12 cellular contexts compared by ENCODE assay signal in the genomic region with DNA sequence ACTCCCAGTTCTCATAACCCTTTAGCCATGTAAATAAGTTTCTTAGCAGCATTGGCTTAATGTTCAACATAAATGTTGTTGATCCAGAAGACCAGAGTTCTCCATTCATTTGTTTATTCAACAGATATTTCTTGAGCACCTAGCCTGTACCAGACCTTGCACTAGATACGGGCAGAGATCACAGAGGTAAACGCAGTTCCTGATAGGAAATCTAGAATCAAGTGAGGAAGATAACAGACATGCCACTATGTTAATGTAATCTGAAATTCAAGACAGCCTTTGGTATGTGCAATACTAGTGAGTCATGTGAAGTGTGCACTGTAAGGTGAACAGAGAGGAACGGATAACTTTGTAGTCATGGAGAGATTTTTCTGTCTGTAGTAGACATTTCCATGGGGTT. TPM values are rescaled to one million over a fixed set of nuclear protein-coding genes. Genes with fewer than 3 reads are reported as not detected.
A peak's percentile ranks its signal among the peaks of the same experiment; 100 is the strongest.
DNase-seq lines count a peak whose midpoint lies in the region; ATAC-seq, FAIRE-seq and TF ChIP-seq lines count a peak whose summit lies in the region.
"Had no signal": no experiment of that assay in that cellular context is flagged by ENCODE, and none has a peak within 500 bp of the region (broad histone marks: within the 10 kb centered on the region; RNA-seq: fewer than 3 reads in every experiment).

No MANE protein-coding gene starts in this region.

- POLR2A ChIA-PET in activated CD8-positive, alpha-beta T cell treated with anti-CD3 and anti-CD28 coated beads, Interleukin-2, amount 10 ng/mL, durations not matched to agents 7 days and 5 days (lab: Charles Lee), result no interaction called here
- POLR2A ChIA-PET in HEK293T (lab: Yijun Ruan, JAX), result no interaction called here

- CTCF ChIA-PET in activated CD8-positive, alpha-beta T cell treated with anti-CD3 and anti-CD28 coated beads, Interleukin-2, amount 10 ng/mL, durations not matched to agents 7 days and 5 days (lab: Charles Lee), result interaction anchor here (1.4 kb wide), 1 partner anchor 84 kb away, joined by 4 read pairs; no protein-coding TSS in a partner anchor
- CTCF ChIA-PET in HEK293T (lab: Yijun Ruan, JAX), result no interaction called here

- peak; percentile 34 for FAIRE-seq in keratinocyte (lab: Jason Lieb, UNC)
- FAIRE-seq: frontal cortex had no signal

- H3K9me3 Mint-ChIP-seq in IgD-negative memory B cell, result no peaks in the 10 kb centered on the region
- peaks cover 5% of the 10 kb centered on the region for H3K9me3 Mint-ChIP-seq in activated CD8-positive, alpha-beta T cell treated with anti-CD3 and anti-CD28 coated beads, Interleukin-2, amount 10 ng/mL, durations not matched to agents 7 days and 5 days (ENCODE audit: insufficient read depth)
- H3K9me3 Mint-ChIP-seq: mesothelial cell of epicardium had no signal

- H3K36me3 Mint-ChIP-seq in IgD-negative memory B cell, result peaks cover 4% of the 10 kb centered on the region
- peaks cover 76% of the 10 kb centered on the region for H3K36me3 Mint-ChIP-seq in activated CD8-positive, alpha-beta T cell treated with anti-CD3 and anti-CD28 coated beads, Interleukin-2, amount 10 ng/mL, durations not matched to agents 7 days and 5 days (ENCODE audit: low read depth)

- peaks cover 22 to 38% (median 34%) of the 10 kb centered on the region in 3 donors for H3K4me1 Mint-ChIP-seq in IgD-negative memory B cell
- H3K4me1 Mint-ChIP-seq in activated CD8-positive, alpha-beta T cell treated with anti-CD3 and anti-CD28 coated beads, Interleukin-2, amount 10 ng/mL, durations not matched to agents 7 days and 5 days (ENCODE audit: low read depth), result peaks cover 79% of the 10 kb centered on the region

- DNase-seq in activated CD8-positive, alpha-beta T cell treated with anti-CD3 and anti-CD28 coated beads, Interleukin-2, amount 10 ng/mL, durations not matched to agents 7 days and 5 days, result no peak
- DNase-seq in keratinocyte (ENCODE audit: low read depth, low spot score) (no peak), T-helper 9 cell (no peak), AG08395 (ENCODE audit: low spot score) (no peak), HEK293T (ENCODE audit: extremely low spot score) (no peak)
- DNase-seq: adrenal gland; NCI-H187 treated with DMSO at 0.1 percent for 48 hours; stimulated activated CD4-positive, alpha-beta T cell treated with anti-CD3 and anti-CD28 coated beads, Interleukin-12 subunit alpha, Interleukin-12 subunit beta, amount 100 ng/mL, for 4 hours had no signal

- peaks cover 53% of the 10 kb centered on the region for H4K20me1 ChIP-seq in DOHH2 (ENCODE audit: control insufficient read depth, insufficient read depth, low read depth, low read length)
- peaks cover 18% of the 10 kb centered on the region for H4K20me1 ChIP-seq in keratinocyte (ENCODE audit: control insufficient read depth, extremely low read depth, insufficient read depth, low read length)

- H3K4me2 ChIP-seq in DOHH2 (ENCODE audit: low read length), result peak overlapping the region; percentile 89
- H3K4me2 ChIP-seq in keratinocyte (ENCODE audit: control insufficient read depth, extremely low read depth, insufficient read depth, low read depth, low read length), result no peak overlapping the region

- peaks cover 3% of the 10 kb centered on the region for H3K27me3 Mint-ChIP-seq in IgD-negative memory B cell
- H3K27me3 Mint-ChIP-seq in activated CD8-positive, alpha-beta T cell treated with anti-CD3 and anti-CD28 coated beads, Interleukin-2, amount 10 ng/mL, durations not matched to agents 7 days and 5 days (ENCODE audit: low read depth), result no peaks in the 10 kb centered on the region

- H3K27ac ChIP-seq in DOHH2 (ENCODE audit: low read depth, low read length) (no peak overlapping the region), keratinocyte (ENCODE audit: control insufficient read depth, insufficient read depth, low read length) (no peak overlapping the region)
- H3K27ac ChIP-seq: adrenal gland had no signal

- peak overlapping the region in 3 of 4 donors; percentile 5 to 48 (median 20) for H3K4me3 Mint-ChIP-seq in IgD-negative memory B cell
- H3K4me3 Mint-ChIP-seq in activated CD8-positive, alpha-beta T cell treated with anti-CD3 and anti-CD28 coated beads, Interleukin-2, amount 10 ng/mL, durations not matched to agents 7 days and 5 days, result peak overlapping the region; percentile 96
- H3K4me3 Mint-ChIP-seq: mesothelial cell of epicardium had no signal

- H3K9me2 ChIP-seq in DOHH2 (replicated peaks; ENCODE audit: control insufficient read depth, low read length), result no peaks in the 10 kb centered on the region

- peaks cover 4% of the 10 kb centered on the region for H3F3A ChIP-seq in DOHH2 (ENCODE audit: control insufficient read depth, insufficient read depth)

- peaks cover 3% of the 10 kb centered on the region for H3K9me1 ChIP-seq in keratinocyte (ENCODE audit: control insufficient read depth, extremely low read depth, insufficient read depth, low read length)

- no peaks in the 10 kb centered on the region for H3K27me3 ChIP-seq in DOHH2 (ENCODE audit: control insufficient read depth, low read length)
- peaks cover 4% of the 10 kb centered on the region for H3K27me3 ChIP-seq in keratinocyte (ENCODE audit: control insufficient read depth, extremely low read depth, insufficient read depth, low read length)

- no peaks in the 10 kb centered on the region for H3K9me3 ChIP-seq in DOHH2 (ENCODE audit: control insufficient read depth, insufficient read depth, low read length)
- H3K9me3 ChIP-seq in keratinocyte (ENCODE audit: control insufficient read depth, low read depth, low read length), result no peaks in the 10 kb centered on the region
- H3K9me3 ChIP-seq: adrenal gland had no signal

- peak overlapping the region; percentile 98 for H3K4me3 ChIP-seq in DOHH2 (ENCODE audit: low read length)
- no peak overlapping the region for H3K4me3 ChIP-seq in keratinocyte (ENCODE audit: control insufficient read depth in 2 of 3, extremely low read depth in 1 of 3, insufficient read depth in 2 of 3, low read depth in 1 of 3, low read length in 3 of 3)
- H3K4me3 ChIP-seq: adrenal gland had no signal

- dilution Hi-C loops in keratinocyte (cut with MboI; ENCODE audit: extremely low pct_ligation_motif_present, low sequenced_read_pairs), result no loop called here

- peaks cover 85% of the 10 kb centered on the region for H3K36me3 ChIP-seq in DOHH2 (ENCODE audit: control insufficient read depth, low read length)
- H3K36me3 ChIP-seq in keratinocyte (ENCODE audit: control insufficient read depth in 2 of 2, extremely low read depth in 1 of 2, insufficient read depth in 2 of 2, low read length in 2 of 2), result peaks cover 5 to 28% of the 10 kb centered on the region in 2 experiments

- H2AFZ ChIP-seq in keratinocyte (ENCODE audit: control insufficient read depth, low read length), result no peak overlapping the region

- TF ChIP-seq CTCF in DOHH2 (IDR thresholded peaks at IDR 0.05; ENCODE audit: low read depth, low read length, poor library complexity, severe bottlenecking) (no peak), keratinocyte (optimal IDR thresholded peaks at IDR 0.05 in 1 of 3, IDR thresholded peaks at IDR 0.05 in 1 of 3, conservative IDR thresholded peaks at IDR 0.05 in 1 of 3; ENCODE audit: extremely low read depth in 1 of 3, insufficient read depth in 2 of 3, low read length in 3 of 3) (no peak)

- no peak for ATAC-seq in activated CD8-positive, alpha-beta T cell treated with anti-CD3 and anti-CD28 coated beads, Interleukin-2, amount 10 ng/mL, durations not matched to agents 7 days and 5 days

- H3K27ac Mint-ChIP-seq in IgD-negative memory B cell, result no peak overlapping the region
- peak overlapping the region; percentile 12 for H3K27ac Mint-ChIP-seq in activated CD8-positive, alpha-beta T cell treated with anti-CD3 and anti-CD28 coated beads, Interleukin-2, amount 10 ng/mL, durations not matched to agents 7 days and 5 days
- H3K27ac Mint-ChIP-seq: mesothelial cell of epicardium had no signal

- no peak overlapping the region for H3K9ac ChIP-seq in keratinocyte (ENCODE audit: control insufficient read depth, extremely low read depth, insufficient read depth, low read length)

- H3K4me1 ChIP-seq in DOHH2 (ENCODE audit: control insufficient read depth, low read length) (peaks cover 66% of the 10 kb centered on the region), keratinocyte (ENCODE audit: control insufficient read depth, extremely low read depth, insufficient read depth, low read length) (peaks cover 27% of the 10 kb centered on the region)

- H3K79me2 ChIP-seq in DOHH2 (ENCODE audit: control insufficient read depth, low read length) (peaks cover 80% of the 10 kb centered on the region), keratinocyte (ENCODE audit: control insufficient read depth, insufficient read depth, low read length) (peaks cover 74% of the 10 kb centered on the region)

RNA-seq across cellular contexts. Expression of gene BUB3, which starts 3.0 kb away (rescaled TPM):
- polyA plus RNA-seq in IgD-negative memory B cell (148 TPM), keratinocyte (140 to 171 TPM (median 162 TPM) in 3 replicates)
- total RNA-seq in activated CD8-positive, alpha-beta T cell treated with anti-CD3 and anti-CD28 coated beads, Interleukin-2, amount 10 ng/mL, durations not matched to agents 7 days and 5 days, result 100 to 1,000 TPM; 265 to 267 TPM
- 66.4 TPM for polyA plus RNA-seq in keratinocyte (2011; ENCODE audit: low read depth)
- polyA plus RNA-seq in keratinocyte (2011; cell fraction: cytosol; rRNA removed), result 81.4 and 116 TPM in 2 replicates
- 145 and 150 TPM in 2 replicates for polyA plus RNA-seq in keratinocyte (2011; cell fraction: nucleus; rRNA removed)
- 75.2 and 125 TPM in 2 replicates for polyA plus RNA-seq in keratinocyte (2012; ENCODE audit: low replicate concordance)
- 234 to 258 TPM (median 248 TPM) in 3 replicates for polyA minus RNA-seq in keratinocyte
- 232 TPM for polyA minus RNA-seq in keratinocyte (2011; cell fraction: cytosol; rRNA and poly(A)+ RNA removed)
- polyA minus RNA-seq in keratinocyte (2011; cell fraction: nucleus; rRNA and poly(A)+ RNA removed), result 82.8 and 101 TPM in 2 replicates

RNA-seq across cellular contexts. Expression of gene HMX2, which starts 9.3 kb away (rescaled TPM):
- polyA plus RNA-seq in IgD-negative memory B cell (not detected), keratinocyte (not detected in 3 replicates)
- total RNA-seq in activated CD8-positive, alpha-beta T cell treated with anti-CD3 and anti-CD28 coated beads, Interleukin-2, amount 10 ng/mL, durations not matched to agents 7 days and 5 days, result not detected
- polyA plus RNA-seq in keratinocyte (2011; ENCODE audit: low read depth), result not detected
- not detected in 2 replicates for polyA plus RNA-seq in keratinocyte (2011; cell fraction: cytosol; rRNA removed)
- not detected in 2 replicates for polyA plus RNA-seq in keratinocyte (2011; cell fraction: nucleus; rRNA removed)
- polyA plus RNA-seq in keratinocyte (2012; ENCODE audit: low replicate concordance), result not detected in 2 replicates
- polyA minus RNA-seq in keratinocyte, result not detected in 3 replicates
- polyA minus RNA-seq in keratinocyte (2011; cell fraction: cytosol; rRNA and poly(A)+ RNA removed), result not detected
- not detected in 2 replicates for polyA minus RNA-seq in keratinocyte (2011; cell fraction: nucleus; rRNA and poly(A)+ RNA removed)
- total RNA-seq: adrenal gland, frontal cortex, mesothelial cell of epicardium had no signal
- polyA plus RNA-seq: adrenal gland had no signal

RNA-seq across cellular contexts. Expression of gene HMX3, which starts 21.4 kb away (rescaled TPM):
- polyA plus RNA-seq in IgD-negative memory B cell (not detected), keratinocyte (not detected in 3 replicates)
- total RNA-seq in activated CD8-positive, alpha-beta T cell treated with anti-CD3 and anti-CD28 coated beads, Interleukin-2, amount 10 ng/mL, durations not matched to agents 7 days and 5 days, result not detected
- not detected for polyA plus RNA-seq in keratinocyte (2011; ENCODE audit: low read depth)
- not detected in 2 replicates for polyA plus RNA-seq in keratinocyte (2011; cell fraction: cytosol; rRNA removed)
- not detected in 2 replicates for polyA plus RNA-seq in keratinocyte (2011; cell fraction: nucleus; rRNA removed)
- not detected in 2 replicates for polyA plus RNA-seq in keratinocyte (2012; ENCODE audit: low replicate concordance)
- polyA minus RNA-seq in keratinocyte, result not detected in 3 replicates
- not detected for polyA minus RNA-seq in keratinocyte (2011; cell fraction: cytosol; rRNA and poly(A)+ RNA removed)
- polyA minus RNA-seq in keratinocyte (2011; cell fraction: nucleus; rRNA and poly(A)+ RNA removed), result not detected in 2 replicates
- total RNA-seq: frontal cortex, mesothelial cell of epicardium had no signal
- polyA plus RNA-seq: adrenal gland had no signal
